8 cellular contexts compared by ENCODE assay signal in the genomic region with DNA sequence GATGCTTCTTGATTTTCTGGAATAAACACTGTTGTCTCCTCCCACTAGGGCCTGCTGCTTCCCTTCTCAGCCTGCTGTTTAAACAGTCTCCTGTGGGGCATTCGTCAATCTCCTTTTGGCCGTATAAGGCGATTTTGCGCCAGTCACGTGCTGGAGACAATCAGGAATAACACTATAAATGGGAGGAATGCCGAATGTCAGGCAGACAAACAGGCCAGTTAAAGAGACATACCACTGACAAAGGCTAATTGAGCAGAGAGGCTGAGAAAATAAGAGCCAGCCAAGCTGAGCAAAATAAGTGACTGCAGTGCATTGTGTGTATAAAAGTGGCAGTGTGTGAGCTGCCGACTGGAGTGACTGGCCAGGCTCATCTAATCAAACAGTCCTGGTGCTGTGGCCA. TPM values are rescaled to one million over a fixed set of nuclear protein-coding genes. Genes with fewer than 3 reads are reported as not detected.
DNase-seq lines count a peak whose midpoint lies in the region; ATAC-seq lines count a peak whose summit lies in the region.

No MANE protein-coding gene starts in this region.

- peak overlapping the region; percentile 90 for H3K27ac ChIP-seq in right cardiac atrium (ENCODE audit: low read length)

- H3K4me3 Mint-ChIP-seq in activated T-helper 1 cell treated with anti-CD3 and anti-CD28 coated beads, Interleukin-12 subunit alpha, Interleukin-12 subunit beta, Interleukin-2, Interleukin-4 antibody, amounts not matched to agents 30 ng/mL and 10 ng/mL and 1 ng/mL, durations not matched to agents 14 hours and 24 hours and 36 hours = peak overlapping the region; percentile 20

- no peaks in the 10 kb centered on the region for H3K9me3 ChIP-seq in right cardiac atrium (ENCODE audit: control insufficient read depth, low read length)

- H3K27me3 Mint-ChIP-seq in activated T-helper 1 cell treated with anti-CD3 and anti-CD28 coated beads, Interleukin-12 subunit alpha, Interleukin-12 subunit beta, Interleukin-2, Interleukin-4 antibody, amounts not matched to agents 30 ng/mL and 10 ng/mL and 1 ng/mL, durations not matched to agents 14 hours and 24 hours and 36 hours (ENCODE audit: insufficient read depth) = no peaks in the 10 kb centered on the region

- H3K4me1 Mint-ChIP-seq in activated T-helper 1 cell treated with anti-CD3 and anti-CD28 coated beads, Interleukin-12 subunit alpha, Interleukin-12 subunit beta, Interleukin-2, Interleukin-4 antibody, amounts not matched to agents 30 ng/mL and 10 ng/mL and 1 ng/mL, durations not matched to agents 14 hours and 24 hours and 36 hours (ENCODE audit: low read depth) = peaks cover 15% of the 10 kb centered on the region

- no peak overlapping the region for H3K4me3 ChIP-seq in right cardiac atrium (ENCODE audit: low read length)

- intact Hi-C loops in Right ventricle myocardium inferior (cut with DNase I) (loop anchor here (5.0 kb wide), 1 partner anchor 62 kb away; a partner anchor contains a TSS), cardiac septum (cut with DNase I) (no loop called here), right cardiac atrium (cut with DNase I) (no loop called here), posterior cingulate gyrus (cut with DNase I) (no loop called here)
- intact Hi-C loops in activated T-helper 1 cell treated with anti-CD3 and anti-CD28 coated beads, Interleukin-12 subunit alpha, Interleukin-12 subunit beta, Interleukin-2, Interleukin-4 antibody, amounts not matched to agents 30 ng/mL and 10 ng/mL and 1 ng/mL, durations not matched to agents 14 hours and 24 hours and 36 hours (cut with micrococcal nuclease) = no loop called here

- peaks cover 15% of the 10 kb centered on the region for H3K4me1 ChIP-seq in right cardiac atrium (ENCODE audit: control insufficient read depth, insufficient read depth, low read length)

- WGBS in right cardiac atrium = 14% methylated on average over 7 of the region's 7 CpGs

- H3K27ac Mint-ChIP-seq in activated T-helper 1 cell treated with anti-CD3 and anti-CD28 coated beads, Interleukin-12 subunit alpha, Interleukin-12 subunit beta, Interleukin-2, Interleukin-4 antibody, amounts not matched to agents 30 ng/mL and 10 ng/mL and 1 ng/mL, durations not matched to agents 14 hours and 24 hours and 36 hours = no peak overlapping the region

- ATAC-seq in Right ventricle myocardium inferior (peak; percentile 42), right cardiac atrium (peak; percentile 49 to 81), HG02973 (IDR thresholded peaks at IDR 0.05; ENCODE audit: unreplicated experiment) (no peak), HG02970 (IDR thresholded peaks at IDR 0.05; ENCODE audit: low FRiP score, unreplicated experiment) (no peak), HG02678 (IDR thresholded peaks at IDR 0.05; ENCODE audit: unreplicated experiment) (no peak)

- H3K9me3 Mint-ChIP-seq in activated T-helper 1 cell treated with anti-CD3 and anti-CD28 coated beads, Interleukin-12 subunit alpha, Interleukin-12 subunit beta, Interleukin-2, Interleukin-4 antibody, amounts not matched to agents 30 ng/mL and 10 ng/mL and 1 ng/mL, durations not matched to agents 14 hours and 24 hours and 36 hours = no peaks in the 10 kb centered on the region

- no peaks in the 10 kb centered on the region for H3K27me3 ChIP-seq in right cardiac atrium (ENCODE audit: control insufficient read depth, insufficient read depth)

- no peak for DNase-seq in Right ventricle myocardium inferior (ENCODE audit: missing footprints)
- no peak for DNase-seq in cardiac septum (ENCODE audit: low spot score)
- DNase-seq in activated T-helper 1 cell treated with anti-CD3 and anti-CD28 coated beads, Interleukin-12 subunit alpha, Interleukin-12 subunit beta, Interleukin-2, Interleukin-4 antibody, amounts not matched to agents 30 ng/mL and 10 ng/mL and 1 ng/mL, durations not matched to agents 14 hours and 24 hours and 36 hours (ENCODE audit: low spot score) = no peak
- DNase-seq in right cardiac atrium = peak; percentile 62 to 78 (median 74)
- peak in 8 of 10 donors; percentile 21 to 93 (median 66) for DNase-seq in posterior cingulate gyrus

- peaks cover 9% of the 10 kb centered on the region for H3K36me3 Mint-ChIP-seq in activated T-helper 1 cell treated with anti-CD3 and anti-CD28 coated beads, Interleukin-12 subunit alpha, Interleukin-12 subunit beta, Interleukin-2, Interleukin-4 antibody, amounts not matched to agents 30 ng/mL and 10 ng/mL and 1 ng/mL, durations not matched to agents 14 hours and 24 hours and 36 hours (ENCODE audit: low read depth)

RNA-seq across cellular contexts. Expression of a gene that starts 23.3 kb away (rescaled TPM):
- 22.5 TPM for total RNA-seq in Right ventricle myocardium inferior
- 29.3 TPM for total RNA-seq in cardiac septum
- 14.4 and 17.9 TPM in 2 replicates for total RNA-seq in activated T-helper 1 cell treated with anti-CD3 and anti-CD28 coated beads, Interleukin-12 subunit alpha, Interleukin-12 subunit beta, Interleukin-2, Interleukin-4 antibody, amounts not matched to agents 30 ng/mL and 10 ng/mL and 1 ng/mL, durations not matched to agents 14 hours and 24 hours and 36 hours
- 10 to 100 TPM; 14.8 to 23.6 (median 19.3) TPM for total RNA-seq in right cardiac atrium
- 19.9 TPM for polyA plus RNA-seq in right cardiac atrium

RNA-seq across cellular contexts. Expression of a gene that starts 23.4 kb away (rescaled TPM):
- total RNA-seq in Right ventricle myocardium inferior (10.5 TPM), cardiac septum (8.2 TPM), right cardiac atrium (1 to 10 TPM; 5.2 to 9.4 (median 7.7) TPM)
- 14.7 and 16.2 TPM in 2 replicates for total RNA-seq in activated T-helper 1 cell treated with anti-CD3 and anti-CD28 coated beads, Interleukin-12 subunit alpha, Interleukin-12 subunit beta, Interleukin-2, Interleukin-4 antibody, amounts not matched to agents 30 ng/mL and 10 ng/mL and 1 ng/mL, durations not matched to agents 14 hours and 24 hours and 36 hours
- 4.4 TPM for polyA plus RNA-seq in right cardiac atrium

Comparison
In these comparisons a context has a peak if more than half of its experiments do, and no peak if none do; other contexts are left out.
1. DNase-seq: peak in right cardiac atrium (3 of 3) and posterior cingulate gyrus (8 of 10); none in Right ventricle myocardium inferior (single experiment), cardiac septum (single experiment) and activated T-helper 1 cell treated with anti-CD3 and anti-CD28 coated beads, Interleukin-12 subunit alpha, Interleukin-12 subunit beta, Interleukin-2, Interleukin-4 antibody, amounts not matched to agents 30 ng/mL and 10 ng/mL and 1 ng/mL, durations not matched to agents 14 hours and 24 hours and 36 hours (single experiment).
2. ATAC-seq: peak in Right ventricle myocardium inferior (single experiment) and right cardiac atrium (2 of 2); none in HG02973 (single experiment), HG02970 (single experiment) and HG02678 (single experiment).